In the genomic region with DNA sequence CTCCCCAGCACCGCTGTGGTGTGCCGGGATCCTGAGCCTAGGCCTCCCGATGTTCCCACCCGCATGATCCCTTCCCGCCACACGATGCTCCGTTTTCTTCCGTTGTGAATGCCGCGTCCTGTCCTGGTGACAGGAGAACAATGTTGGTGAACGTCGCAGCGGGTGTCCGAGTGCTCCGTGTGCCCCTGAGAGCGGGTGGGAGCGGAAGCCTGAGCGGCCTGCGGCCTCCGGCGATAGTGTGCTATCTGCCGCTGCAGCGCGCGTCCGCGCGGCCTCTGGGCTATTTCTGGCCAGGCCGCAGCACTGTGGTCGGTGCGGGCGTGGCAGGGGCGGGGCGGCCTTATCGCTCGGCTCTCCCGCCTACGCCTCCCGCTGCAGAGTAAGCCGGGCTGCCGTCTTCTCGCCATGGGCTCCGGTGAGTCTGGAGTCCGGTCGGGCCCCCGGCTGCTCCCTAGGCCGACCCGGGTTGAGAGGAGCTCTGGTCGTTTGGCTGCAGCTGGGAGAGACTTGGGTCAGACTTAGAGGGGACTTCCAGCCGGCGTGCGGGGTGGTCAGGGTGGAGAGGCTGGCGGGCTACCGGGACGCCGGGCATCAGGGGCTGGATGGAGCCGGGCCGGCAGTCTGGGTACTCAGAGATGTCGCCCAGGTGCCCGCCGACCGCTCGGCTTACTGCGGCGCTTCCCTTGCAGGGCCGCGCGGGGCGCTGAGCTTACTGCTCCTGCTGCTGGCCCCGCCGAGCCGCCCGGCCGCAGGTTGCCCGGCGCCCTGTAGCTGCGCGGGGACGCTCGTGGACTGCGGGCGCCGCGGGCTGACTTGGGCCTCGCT, we compare ENCODE assay signal across 1 cellular context.
TF ChIP-seq lines count a peak whose summit lies in the region.

TSS of gene GP1BB (plus strand) at position 375 of the 825 bp plus-strand sequence. CDS start at position 406, 31 bp downstream.

TF ChIP-seq in GM12878, 131 proteins besides CTCF, POLR2A, EP300 and RAD21 (continued from another document):
- TF ChIP-seq CBFB (IDR thresholded peaks at IDR 0.05; ENCODE audit: low read depth) (no peak), KDM1A (IDR thresholded peaks at IDR 0.05; ENCODE audit: borderline replicate concordance) (no peak), FOXM1 (IDR thresholded peaks at IDR 0.05; ENCODE audit: low read depth, low read length) (no peak), POU2F2 (IDR thresholded peaks at IDR 0.05; ENCODE audit: borderline replicate concordance, low read depth, low read length) (no peak), NFXL1 (IDR thresholded peaks at IDR 0.05; ENCODE audit: borderline replicate concordance) (no peak), USF2 (IDR thresholded peaks at IDR 0.05; ENCODE audit: borderline replicate concordance, low read depth, low read length) (no peak), EGR1 (IDR thresholded peaks at IDR 0.05; ENCODE audit: borderline replicate concordance in 1 of 2, low read depth in 2 of 2, low read length in 2 of 2) (no peak), CREB1 (IDR thresholded peaks at IDR 0.05; ENCODE audit: low read depth) (no peak), CHD4 (IDR thresholded peaks at IDR 0.05) (no peak), NR2C2 (IDR thresholded peaks at IDR 0.05; ENCODE audit: borderline replicate concordance, control insufficient read depth, insufficient read length, low read depth) (no peak), POLR2AphosphoS2 (IDR thresholded peaks at IDR 0.05; ENCODE audit: low read depth, low read length) (no peak), CHD1 (IDR thresholded peaks at IDR 0.05; ENCODE audit: low read depth, low read length) (no peak)
- TF ChIP-seq, protein P1, sequence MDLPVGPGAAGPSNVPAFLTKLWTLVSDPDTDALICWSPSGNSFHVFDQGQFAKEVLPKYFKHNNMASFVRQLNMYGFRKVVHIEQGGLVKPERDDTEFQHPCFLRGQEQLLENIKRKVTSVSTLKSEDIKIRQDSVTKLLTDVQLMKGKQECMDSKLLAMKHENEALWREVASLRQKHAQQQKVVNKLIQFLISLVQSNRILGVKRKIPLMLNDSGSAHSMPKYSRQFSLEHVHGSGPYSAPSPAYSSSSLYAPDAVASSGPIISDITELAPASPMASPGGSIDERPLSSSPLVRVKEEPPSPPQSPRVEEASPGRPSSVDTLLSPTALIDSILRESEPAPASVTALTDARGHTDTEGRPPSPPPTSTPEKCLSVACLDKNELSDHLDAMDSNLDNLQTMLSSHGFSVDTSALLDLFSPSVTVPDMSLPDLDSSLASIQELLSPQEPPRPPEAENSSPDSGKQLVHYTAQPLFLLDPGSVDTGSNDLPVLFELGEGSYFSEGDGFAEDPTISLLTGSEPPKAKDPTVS (IDR thresholded peaks at IDR 0.05; ENCODE audit: low read depth, low read length) = no peak
